1 cellular context compared by ENCODE assay signal in genomic region chr6:100883347-100883746, GRCh38.
TF ChIP-seq lines count a peak whose summit lies in the region.

No MANE protein-coding gene starts in this region.

TF ChIP-seq in GM23338, 12 proteins besides CTCF, POLR2A, EP300 and RAD21 (continued from another document):
- no peak for TF ChIP-seq ZNF462 (CRISPR knock-in tag; IDR thresholded peaks at IDR 0.05)
- TF ChIP-seq NANOG (IDR thresholded peaks at IDR 0.05; ENCODE audit: borderline replicate concordance): no peak
- TF ChIP-seq ETS1 (IDR thresholded peaks at IDR 0.05): no peak
- TF ChIP-seq STAT1 (IDR thresholded peaks at IDR 0.05; ENCODE audit: unreplicated experiment): no peak
TF ChIP-seq in GM23338: peak in this region for 0.
